Comparison of ENCODE assay signal across 13 cellular contexts in the genomic region with DNA sequence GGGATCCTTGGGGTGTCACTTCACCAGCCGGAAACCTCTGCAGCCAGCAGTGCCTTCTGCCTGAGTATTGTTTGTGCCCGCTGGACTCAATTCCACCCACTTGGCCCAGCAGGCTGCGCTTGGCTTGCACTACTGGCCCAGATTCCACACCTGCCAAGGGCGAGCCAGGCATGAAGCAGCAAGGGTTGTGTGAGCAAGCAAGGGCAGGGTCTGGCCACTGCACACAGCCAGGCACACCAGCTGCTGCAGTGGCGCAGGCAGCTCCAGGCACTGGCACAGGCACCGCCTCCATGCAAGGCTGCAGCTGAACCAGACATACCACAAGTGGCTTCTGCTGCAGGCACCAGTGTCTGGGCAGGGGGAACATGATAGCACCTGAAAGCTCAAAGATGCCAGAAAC.
A peak's percentile ranks its signal among the peaks of the same experiment; 100 is the strongest.
DNase-seq lines count a peak whose midpoint lies in the region; ATAC-seq and TF ChIP-seq lines count a peak whose summit lies in the region.
"Had no signal": no experiment of that assay in that cellular context is flagged by ENCODE, and none has a peak within 500 bp of the region (broad histone marks: within the 10 kb centered on the region; RNA-seq: fewer than 3 reads in every experiment).

No MANE protein-coding gene starts in this region.

- H3K14ac ChIP-seq in neuronal stem cell (ENCODE audit: low read length): peak overlapping the region; percentile 85

- H3K4me1 ChIP-seq in neuronal stem cell (ENCODE audit: control insufficient read depth in 2 of 2, insufficient read depth in 1 of 2, low read depth in 1 of 2, low read length in 2 of 2) (peaks cover 0 to 7% of the 10 kb centered on the region in 2 donors), osteoblast (ENCODE audit: insufficient read depth, low read length) (no peaks in the 10 kb centered on the region), GM23248 (ENCODE audit: insufficient read depth) (no peaks in the 10 kb centered on the region)
- H3K4me1 ChIP-seq: BLaER1 treated with 17β-estradiol and CSF1 and Interleukin-3, amounts not matched to agents 10 nM and 100 nM had no signal

- H3K4ac ChIP-seq in neuronal stem cell (ENCODE audit: low read length): peak overlapping the region; percentile 69

- no CpG with 5 or more reads among the region's 6 CpGs for WGBS in neuronal stem cell (ENCODE audit: extremely low coverage in 2 of 2, insufficient read length in 2 of 2, insufficient replicate concordance in 1 of 2), 2 donors
- 93 to 95% methylated on average over 6 of the region's 6 CpGs for WGBS in GM23248 (ENCODE audit: low coverage in 1 of 2, low lambda C conversion rate in 2 of 2, missing lambda C conversion rate in 2 of 2), 2 experiments

- H2BK5ac ChIP-seq in neuronal stem cell (ENCODE audit: low read length): no peak overlapping the region

- H3K4me2 ChIP-seq in neuronal stem cell (ENCODE audit: insufficient read depth, low read length, poor library complexity, severe bottlenecking) (no peak overlapping the region), osteoblast (ENCODE audit: insufficient read depth, low read length) (no peak overlapping the region), GM23248 (ENCODE audit: unreplicated experiment) (no peak overlapping the region)
- H3K4me2 ChIP-seq: BLaER1 treated with 17β-estradiol and CSF1 and Interleukin-3, amounts not matched to agents 10 nM and 100 nM had no signal

- no peaks in the 10 kb centered on the region for H3K9me2 ChIP-seq in GM23248 (ENCODE audit: insufficient read depth)

- no peak overlapping the region for H4K91ac ChIP-seq in neuronal stem cell (ENCODE audit: low read depth, low read length, poor library complexity)

- H3K27ac ChIP-seq in neuronal stem cell (replicated peaks; ENCODE audit: low read length): no peak overlapping the region
- no peak overlapping the region for H3K27ac ChIP-seq in osteoblast (ENCODE audit: low read depth, low read length)
- no peak overlapping the region for H3K27ac ChIP-seq in GM23248
- H3K27ac ChIP-seq: BLaER1 treated with 17β-estradiol and CSF1 and Interleukin-3, amounts not matched to agents 10 nM and 100 nM had no signal

- peak overlapping the region; percentile 52 for H2BK120ac ChIP-seq in neuronal stem cell (ENCODE audit: low read depth, low read length)

- H3K36me3 ChIP-seq in neuronal stem cell (replicated peaks in 1 of 2; ENCODE audit: control insufficient read depth in 2 of 2, insufficient read depth in 2 of 2, low read length in 2 of 2) (no peaks in the 10 kb centered on the region), osteoblast (ENCODE audit: insufficient read depth, low read length) (no peaks in the 10 kb centered on the region), GM23248 (ENCODE audit: low read depth) (no peaks in the 10 kb centered on the region)
- H3K36me3 ChIP-seq: BLaER1 treated with 17β-estradiol and CSF1 and Interleukin-3, amounts not matched to agents 10 nM and 100 nM had no signal

- ATAC-seq in left ventricle myocardium superior: no peak
- ATAC-seq in left cardiac atrium: no peak
- peak; percentile 29 for ATAC-seq in esophagus mucosa

- no peaks in the 10 kb centered on the region for H3K79me2 ChIP-seq in osteoblast (ENCODE audit: insufficient read depth, low read length)
- H3K79me2 ChIP-seq in GM23248 (ENCODE audit: insufficient read depth): no peaks in the 10 kb centered on the region

- H3K9ac ChIP-seq in neuronal stem cell (ENCODE audit: low read depth, low read length, poor library complexity): peak overlapping the region; percentile 63
- H3K9ac ChIP-seq in GM23248: no peak overlapping the region
- H3K9ac ChIP-seq: BLaER1 treated with 17β-estradiol and CSF1 and Interleukin-3, amounts not matched to agents 10 nM and 100 nM had no signal

- intact Hi-C loops in left ventricle myocardium superior (cut with micrococcal nuclease): no loop called here
- intact Hi-C loops in left cardiac atrium (cut with DNase I): no loop called here

- H3K9me3 ChIP-seq in neuronal stem cell (replicated peaks in 1 of 2; ENCODE audit: control insufficient read depth in 2 of 2, insufficient read depth in 1 of 2, low read depth in 1 of 2, low read length in 2 of 2) (no peaks in the 10 kb centered on the region), osteoblast (ENCODE audit: low read depth, low read length) (no peaks in the 10 kb centered on the region), GM23248 (ENCODE audit: low read depth) (no peaks in the 10 kb centered on the region)

- H3K27me3 ChIP-seq in neuronal stem cell (ENCODE audit: control insufficient read depth in 3 of 3, insufficient read depth in 3 of 3, low read depth in 1 of 3, low read length in 3 of 3): no peaks in the 10 kb centered on the region
- no peaks in the 10 kb centered on the region for H3K27me3 ChIP-seq in osteoblast (ENCODE audit: insufficient read depth, low read length)
- no peaks in the 10 kb centered on the region for H3K27me3 ChIP-seq in GM23248 (replicated peaks; ENCODE audit: insufficient read depth)
- H3K27me3 ChIP-seq: BLaER1 treated with 17β-estradiol and CSF1 and Interleukin-3, amounts not matched to agents 10 nM and 100 nM had no signal

- H3K23ac ChIP-seq in neuronal stem cell (ENCODE audit: low read depth, low read length, poor library complexity): peak overlapping the region; percentile 67

- in situ Hi-C loops in GM23248 (cut with MboI): no loop called here

- peak overlapping the region; percentile 97 for H2AK5ac ChIP-seq in neuronal stem cell (ENCODE audit: low read depth, low read length)

- H3K4me3 ChIP-seq in neuronal stem cell (ENCODE audit: low read length in 2 of 2) (no peak overlapping the region), osteoblast (ENCODE audit: insufficient read depth, low read length) (no peak overlapping the region), GM23248 (no peak overlapping the region)
- H3K4me3 ChIP-seq: BLaER1 treated with 17β-estradiol and CSF1 and Interleukin-3, amounts not matched to agents 10 nM and 100 nM had no signal

- no peaks in the 10 kb centered on the region for H3K79me1 ChIP-seq in neuronal stem cell (ENCODE audit: low read depth, low read length)

- no peak overlapping the region for H4K8ac ChIP-seq in neuronal stem cell (ENCODE audit: low read depth, low read length)

- H2AFZ ChIP-seq in neuronal stem cell (ENCODE audit: low read length): no peak overlapping the region
- no peak overlapping the region for H2AFZ ChIP-seq in osteoblast (ENCODE audit: low read length)
- no peak overlapping the region for H2AFZ ChIP-seq in GM23248

- DNase-seq in left ventricle myocardium superior: peak; percentile 40
- DNase-seq in left cardiac atrium: no peak
- DNase-seq in neuronal stem cell (ENCODE audit: low spot score): no peak
- no peak for DNase-seq in osteoblast (ENCODE audit: insufficient read length, low spot score, missing footprints)
- no peak for DNase-seq in stimulated activated naive CD4-positive, alpha-beta T cell (lab: John Stamatoyannopoulos, UW)
- no peak for DNase-seq in GM23248
- DNase-seq: ACHN; CD4-positive, CD25-positive, alpha-beta regulatory T cell; DMS53; GF-D8; H7 had no signal

- H4K20me1 ChIP-seq in osteoblast (ENCODE audit: insufficient read depth, low read length) (no peaks in the 10 kb centered on the region), GM23248 (ENCODE audit: insufficient read depth) (no peaks in the 10 kb centered on the region)
- H4K20me1 ChIP-seq: BLaER1 treated with 17β-estradiol and CSF1 and Interleukin-3, amounts not matched to agents 10 nM and 100 nM had no signal

- H2BK12ac ChIP-seq in neuronal stem cell (ENCODE audit: low read length): peak overlapping the region; percentile 86

- TF ChIP-seq CTCF in osteoblast (IDR thresholded peaks at IDR 0.05; ENCODE audit: extremely low read depth, low read depth, low read length): no peak

- no peaks in the 10 kb centered on the region for H3F3A ChIP-seq in GM23248 (ENCODE audit: insufficient read depth)

- peak overlapping the region; percentile 76 for H2BK15ac ChIP-seq in neuronal stem cell (ENCODE audit: low read length)

- peak overlapping the region; percentile 92 for H3K18ac ChIP-seq in neuronal stem cell (ENCODE audit: low read length)
